Comparison of ENCODE assay signal across 9 cellular contexts in genomic region chr19:2663920-2664571, GRCh38. TPM values are rescaled to one million over a fixed set of nuclear protein-coding genes. Genes with fewer than 3 reads are reported as not detected.
DNase-seq lines count a peak whose midpoint lies in the region; ATAC-seq and TF ChIP-seq lines count a peak whose summit lies in the region.
"Had no signal": no experiment of that assay in that cellular context is flagged by ENCODE, and none has a peak within 500 bp of the region (broad histone marks: within the 10 kb centered on the region; RNA-seq: fewer than 3 reads in every experiment).

No MANE protein-coding gene starts in this region.

- H3K9me3 Mint-ChIP-seq in activated naive CD8-positive, alpha-beta T cell treated with anti-CD3 and anti-CD28 coated beads, Interleukin-2, amount 50 U/mL, for 24 hours, result no peaks in the 10 kb centered on the region

- H3K36me3 ChIP-seq in mucosa of rectum (ENCODE audit: control insufficient read depth in 2 of 2, insufficient read depth in 2 of 2, low read length in 2 of 2), result no peaks in the 10 kb centered on the region

- no peak overlapping the region for H3K4me3 Mint-ChIP-seq in activated naive CD8-positive, alpha-beta T cell treated with anti-CD3 and anti-CD28 coated beads, Interleukin-2, amount 50 U/mL, for 24 hours

- H3K9ac ChIP-seq in mucosa of rectum (ENCODE audit: low read depth in 1 of 2, low read length in 2 of 2), result no peak overlapping the region

- H3K27ac ChIP-seq in mucosa of rectum (ENCODE audit: low read depth in 2 of 2, low read length in 2 of 2) (peak overlapping the region; percentile 48 to 54), foreskin keratinocyte (no peak overlapping the region)

- H3K27me3 ChIP-seq in mucosa of rectum (ENCODE audit: control insufficient read depth in 2 of 2, insufficient read depth in 2 of 2, low read length in 2 of 2) (no peaks in the 10 kb centered on the region), foreskin keratinocyte (no peaks in the 10 kb centered on the region)

- peak; percentile 42; the same call in 1 of the 2 replicates for TF ChIP-seq CTCF in GM12874 (IDR thresholded peaks at IDR 0.05; ENCODE audit: insufficient read depth, low read depth, low read length)
- no peak for TF ChIP-seq CTCF in foreskin keratinocyte (conservative IDR thresholded peaks at IDR 0.05)

- peak; percentile 72 for ATAC-seq in HG02642 (IDR thresholded peaks at IDR 0.05; ENCODE audit: poor library complexity, unreplicated experiment)
- ATAC-seq in activated naive CD8-positive, alpha-beta T cell treated with anti-CD3 and anti-CD28 coated beads, Interleukin-2, amount 50 U/mL, for 24 hours, result peak; percentile 40
- ATAC-seq in HG03095 (IDR thresholded peaks at IDR 0.05; ENCODE audit: unreplicated experiment), result no peak
- ATAC-seq in foreskin keratinocyte, result no peak

- no peak overlapping the region for H3K27ac Mint-ChIP-seq in activated naive CD8-positive, alpha-beta T cell treated with anti-CD3 and anti-CD28 coated beads, Interleukin-2, amount 50 U/mL, for 24 hours

- no peaks in the 10 kb centered on the region for H3K4me1 ChIP-seq in mucosa of rectum (ENCODE audit: control insufficient read depth in 2 of 2, insufficient read depth in 2 of 2, low read length in 2 of 2)
- no peaks in the 10 kb centered on the region for H3K4me1 ChIP-seq in foreskin keratinocyte

- H3K9me3 ChIP-seq in mucosa of rectum (ENCODE audit: control insufficient read depth in 2 of 2, low read length in 2 of 2), result no peaks in the 10 kb centered on the region

- H3K4me3 ChIP-seq in mucosa of rectum (ENCODE audit: low read length in 2 of 2), result no peak overlapping the region

- peaks cover 2% of the 10 kb centered on the region for H3K4me1 Mint-ChIP-seq in activated naive CD8-positive, alpha-beta T cell treated with anti-CD3 and anti-CD28 coated beads, Interleukin-2, amount 50 U/mL, for 24 hours

- H3K36me3 Mint-ChIP-seq in activated naive CD8-positive, alpha-beta T cell treated with anti-CD3 and anti-CD28 coated beads, Interleukin-2, amount 50 U/mL, for 24 hours (ENCODE audit: low read depth), result no peaks in the 10 kb centered on the region

- H3K27me3 Mint-ChIP-seq in activated naive CD8-positive, alpha-beta T cell treated with anti-CD3 and anti-CD28 coated beads, Interleukin-2, amount 50 U/mL, for 24 hours, result no peaks in the 10 kb centered on the region

- no peak for DNase-seq in activated naive CD8-positive, alpha-beta T cell treated with anti-CD3 and anti-CD28 coated beads, Interleukin-2, amount 50 U/mL, for 24 hours
- DNase-seq in SIG-M5 treated with dmso at 0.1 percent for 504 hours (lab: John Stamatoyannopoulos, UW; ENCODE audit: unreplicated experiment), result no peak
- DNase-seq in stimulated activated CD4-positive, alpha-beta T cell treated with anti-CD3 and anti-CD28 coated beads, Interleukin-4, amount 100 ng/mL, for 1 hour, result no peak
- DNase-seq in foreskin keratinocyte, result no peak
- DNase-seq: NCI-H1436 treated with DMSO at 0.1 percent for 48 hours had no signal

RNA-seq across cellular contexts. Expression of gene GNG7, which starts 38.4 kb away (rescaled TPM):
- 0.10 and 0.11 TPM in 2 replicates for total RNA-seq in foreskin keratinocyte
- polyA plus RNA-seq in foreskin keratinocyte, result 0.16 and 0.19 TPM in 2 replicates

RNA-seq across cellular contexts. Expression of gene DIRAS1, which starts 57.1 kb away (rescaled TPM):
- total RNA-seq in foreskin keratinocyte, result 0.11 and 0.24 TPM in 2 replicates
- 0.03 and 0.13 TPM in 2 replicates for polyA plus RNA-seq in foreskin keratinocyte

Comparison
In these comparisons a context has a peak if more than half of its experiments do, and no peak if none do; other contexts are left out.
1. ATAC-seq: peak in HG02642 (single experiment) and activated naive CD8-positive, alpha-beta T cell treated with anti-CD3 and anti-CD28 coated beads, Interleukin-2, amount 50 U/mL, for 24 hours (single experiment); none in HG03095 (single experiment) and foreskin keratinocyte (single experiment).